7 cellular contexts compared by ENCODE assay signal in genomic region chr5:177509361-177509951, GRCh38. TPM values are rescaled to one million over a fixed set of nuclear protein-coding genes. Genes with fewer than 3 reads are reported as not detected.
DNase-seq lines count a peak whose midpoint lies in the region; ATAC-seq and TF ChIP-seq lines count a peak whose summit lies in the region.

TSS of gene DOK3 (minus strand) at chr5:177509826. CDS start at chr5:177509540, 286 bp downstream.

- peak; percentile 18 for ATAC-seq in GM19452 (IDR thresholded peaks at IDR 0.05; ENCODE audit: unreplicated experiment)

- H3K4me1 Mint-ChIP-seq in glutamatergic neuron (ENCODE audit: low read depth, unreplicated experiment), result peaks cover 4% of the 10 kb centered on the region
- H3K4me1 Mint-ChIP-seq in stimulated activated naive CD8-positive, alpha-beta T cell treated with anti-CD3 and anti-CD28 coated beads, Interleukin-15, Interleukin-2, amounts not matched to agents 100 ng/mL and 50 ng/mL, for 24 hours (ENCODE audit: low read depth), result peaks cover 18% of the 10 kb centered on the region

- peaks cover 8% of the 10 kb centered on the region for H3K27me3 Mint-ChIP-seq in glutamatergic neuron (ENCODE audit: unreplicated experiment)
- H3K27me3 Mint-ChIP-seq in stimulated activated naive CD8-positive, alpha-beta T cell treated with anti-CD3 and anti-CD28 coated beads, Interleukin-15, Interleukin-2, amounts not matched to agents 100 ng/mL and 50 ng/mL, for 24 hours, result no peaks in the 10 kb centered on the region

- no peaks in the 10 kb centered on the region for H3K36me3 Mint-ChIP-seq in glutamatergic neuron (ENCODE audit: unreplicated experiment)
- peaks cover 40% of the 10 kb centered on the region for H3K36me3 Mint-ChIP-seq in stimulated activated naive CD8-positive, alpha-beta T cell treated with anti-CD3 and anti-CD28 coated beads, Interleukin-15, Interleukin-2, amounts not matched to agents 100 ng/mL and 50 ng/mL, for 24 hours (ENCODE audit: low read depth)

- H3K27ac Mint-ChIP-seq in glutamatergic neuron (ENCODE audit: unreplicated experiment), result peak within 1 kb of the TSS; percentile 81
- H3K27ac Mint-ChIP-seq in stimulated activated naive CD8-positive, alpha-beta T cell treated with anti-CD3 and anti-CD28 coated beads, Interleukin-15, Interleukin-2, amounts not matched to agents 100 ng/mL and 50 ng/mL, for 24 hours, result no peak within 1 kb of the TSS

- peak; percentile 64 for DNase-seq in NOMO-1 treated with DMSO at 0.1 percent for 48 hours (lab: John Stamatoyannopoulos, UW; ENCODE audit: unreplicated experiment)
- DNase-seq in glutamatergic neuron, result no peak
- DNase-seq in DMS153 (lab: John Stamatoyannopoulos, UW), result no peak
- no peak for DNase-seq in stimulated activated naive CD4-positive, alpha-beta T cell treated with Interleukin-2 at 50 U/mL for 16 hours (lab: John Stamatoyannopoulos, UW)
- DNase-seq in T-helper 9 cell, result no peak

- TF ChIP-seq CTCF in glutamatergic neuron (IDR thresholded peaks at IDR 0.05; ENCODE audit: partially characterized antibody, unreplicated experiment), result no peak

- peaks cover 5% of the 10 kb centered on the region for H3K9me3 Mint-ChIP-seq in glutamatergic neuron (ENCODE audit: unreplicated experiment)
- H3K9me3 Mint-ChIP-seq in stimulated activated naive CD8-positive, alpha-beta T cell treated with anti-CD3 and anti-CD28 coated beads, Interleukin-15, Interleukin-2, amounts not matched to agents 100 ng/mL and 50 ng/mL, for 24 hours, result no peaks in the 10 kb centered on the region

- peak within 1 kb of the TSS; percentile 79 for H3K4me3 Mint-ChIP-seq in glutamatergic neuron (ENCODE audit: unreplicated experiment)
- peak within 1 kb of the TSS; percentile 51 for H3K4me3 Mint-ChIP-seq in stimulated activated naive CD8-positive, alpha-beta T cell treated with anti-CD3 and anti-CD28 coated beads, Interleukin-15, Interleukin-2, amounts not matched to agents 100 ng/mL and 50 ng/mL, for 24 hours

RNA-seq across cellular contexts. Expression of gene DOK3, which starts in this region (rescaled TPM):
- total RNA-seq in glutamatergic neuron (ENCODE audit: unreplicated experiment), result 29.2 TPM
